8 cellular contexts compared by ENCODE assay signal in genomic region chr9:94867281-94867841, GRCh38.
A peak's percentile ranks its signal among the peaks of the same experiment; 100 is the strongest.
DNase-seq lines count a peak whose midpoint lies in the region; ATAC-seq, FAIRE-seq and TF ChIP-seq lines count a peak whose summit lies in the region.

No MANE protein-coding gene starts in this region.

- H3K4me3 Mint-ChIP-seq in activated CD4-positive, alpha-beta T cell treated with anti-CD3 and anti-CD28 coated beads, Interleukin-2, amount 10 ng/mL, durations not matched to agents 24 days and 14 days = no peak overlapping the region

- H3K4me1 ChIP-seq in liver (ENCODE audit: control insufficient read depth in 4 of 4, insufficient read depth in 4 of 4, low read length in 3 of 4) = peaks cover 0 to 20% (median 5%) of the 10 kb centered on the region in 4 donors

- intact Hi-C loops in activated CD4-positive, alpha-beta T cell treated with anti-CD3 and anti-CD28 coated beads, Interleukin-2, amount 10 ng/mL, durations not matched to agents 24 days and 14 days (cut with micrococcal nuclease) = no loop called here

- FAIRE-seq in bronchial epithelial cell (lab: Jason Lieb, UNC) = no peak

- peaks cover 47% of the 10 kb centered on the region for H3K4me1 Mint-ChIP-seq in activated CD4-positive, alpha-beta T cell treated with anti-CD3 and anti-CD28 coated beads, Interleukin-2, amount 10 ng/mL, durations not matched to agents 24 days and 14 days

- H3K9me3 ChIP-seq in liver (ENCODE audit: control insufficient read depth in 4 of 4, low read length in 3 of 4) = no peaks in the 10 kb centered on the region

- H3K36me3 Mint-ChIP-seq in activated CD4-positive, alpha-beta T cell treated with anti-CD3 and anti-CD28 coated beads, Interleukin-2, amount 10 ng/mL, durations not matched to agents 24 days and 14 days (ENCODE audit: low read depth) = peaks cover 2% of the 10 kb centered on the region

- H3K4me3 ChIP-seq in bronchial epithelial cell (ENCODE audit: low read depth, low read length) (no peak overlapping the region), liver (ENCODE audit: low read depth in 1 of 3, low read length in 3 of 3) (no peak overlapping the region)

- H3K36me3 ChIP-seq in bronchial epithelial cell (ENCODE audit: control insufficient read depth, insufficient read depth, low read length) = no peaks in the 10 kb centered on the region
- H3K36me3 ChIP-seq in liver (ENCODE audit: control insufficient read depth in 4 of 4, insufficient read depth in 3 of 4, low read depth in 1 of 4, low read length in 3 of 4) = no peaks in the 10 kb centered on the region

- DNase-seq in DMS153 treated with DMSO at 0.1 percent for 48 hours (lab: John Stamatoyannopoulos, UW; ENCODE audit: unreplicated experiment) (peak; percentile 43), DMS153 (lab: John Stamatoyannopoulos, UW) (no peak), bronchial epithelial cell (ENCODE audit: low read depth) (peak; percentile 86), ureter (ENCODE audit: low spot score) (peak; percentile 61)
- DNase-seq in activated CD4-positive, alpha-beta T cell treated with anti-CD3 and anti-CD28 coated beads, Interleukin-2, amount 10 ng/mL, durations not matched to agents 24 days and 14 days = no peak
- no peak for DNase-seq in effector CD8-positive, alpha-beta T cell (lab: John Stamatoyannopoulos, UW)

- no peak for ATAC-seq in HG03457 (IDR thresholded peaks at IDR 0.05; ENCODE audit: unreplicated experiment)

- TF ChIP-seq CTCF in bronchial epithelial cell (IDR thresholded peaks at IDR 0.05; ENCODE audit: insufficient read depth, low read length, severe bottlenecking) (no peak), liver (IDR thresholded peaks at IDR 0.05; ENCODE audit: low read depth, low read length, missing input control) (no peak)

- peak overlapping the region; percentile 57 to 84 for H3K9ac ChIP-seq in liver (ENCODE audit: low read depth in 1 of 2, low read length in 2 of 2)

- peaks cover 4% of the 10 kb centered on the region for H3K27me3 Mint-ChIP-seq in activated CD4-positive, alpha-beta T cell treated with anti-CD3 and anti-CD28 coated beads, Interleukin-2, amount 10 ng/mL, durations not matched to agents 24 days and 14 days

- H3K27ac Mint-ChIP-seq in activated CD4-positive, alpha-beta T cell treated with anti-CD3 and anti-CD28 coated beads, Interleukin-2, amount 10 ng/mL, durations not matched to agents 24 days and 14 days = no peak overlapping the region

- H3K27me3 ChIP-seq in bronchial epithelial cell (ENCODE audit: control insufficient read depth, insufficient read depth, low read length) (no peaks in the 10 kb centered on the region), liver (ENCODE audit: control insufficient read depth in 4 of 4, insufficient read depth in 4 of 4, low read length in 3 of 4) (no peaks in the 10 kb centered on the region)

- TF ChIP-seq RAD21 in liver (IDR thresholded peaks at IDR 0.05) = peak; percentile 60 to 75

- H3K27ac ChIP-seq in liver (ENCODE audit: low read depth in 1 of 2, low read length in 2 of 2) = peak overlapping the region; percentile 85 to 95

- H3K9me3 Mint-ChIP-seq in activated CD4-positive, alpha-beta T cell treated with anti-CD3 and anti-CD28 coated beads, Interleukin-2, amount 10 ng/mL, durations not matched to agents 24 days and 14 days = no peaks in the 10 kb centered on the region

- WGBS in liver = 11% methylated on average over 8 of the region's 8 CpGs

TF ChIP-seq in liver, 16 proteins besides CTCF, POLR2A, EP300 and RAD21:
- TF ChIP-seq RXRA (IDR thresholded peaks at IDR 0.05) (peak; percentile 96), FOXA1 (IDR thresholded peaks at IDR 0.05) (peak; percentile 68), HNF4G (IDR thresholded peaks at IDR 0.05) (no peak), FOXA2 (IDR thresholded peaks at IDR 0.05) (peak; percentile 71), GABPA (IDR thresholded peaks at IDR 0.05 in 1 of 2, conservative IDR thresholded peaks at IDR 0.05 in 1 of 2) (peak in 1 of 2 donors; percentile 16), EGR1 (IDR thresholded peaks at IDR 0.05; ENCODE audit: low read depth in 2 of 2) (peak in 1 of 2 donors; percentile 74), ZBTB33 (IDR thresholded peaks at IDR 0.05) (peak; percentile 57), NR2F2 (IDR thresholded peaks at IDR 0.05) (peak; percentile 57), YY1 (IDR thresholded peaks at IDR 0.05) (peak; percentile 69), SP1 (IDR thresholded peaks at IDR 0.05) (peak; percentile 91), HNF4A (conservative IDR thresholded peaks at IDR 0.05) (peak; percentile 70 to 75), TAF1 (conservative IDR thresholded peaks at IDR 0.05) (no peak), JUND (IDR thresholded peaks at IDR 0.05) (peak; percentile 47 to 77)
- TF ChIP-seq, protein P1, sequence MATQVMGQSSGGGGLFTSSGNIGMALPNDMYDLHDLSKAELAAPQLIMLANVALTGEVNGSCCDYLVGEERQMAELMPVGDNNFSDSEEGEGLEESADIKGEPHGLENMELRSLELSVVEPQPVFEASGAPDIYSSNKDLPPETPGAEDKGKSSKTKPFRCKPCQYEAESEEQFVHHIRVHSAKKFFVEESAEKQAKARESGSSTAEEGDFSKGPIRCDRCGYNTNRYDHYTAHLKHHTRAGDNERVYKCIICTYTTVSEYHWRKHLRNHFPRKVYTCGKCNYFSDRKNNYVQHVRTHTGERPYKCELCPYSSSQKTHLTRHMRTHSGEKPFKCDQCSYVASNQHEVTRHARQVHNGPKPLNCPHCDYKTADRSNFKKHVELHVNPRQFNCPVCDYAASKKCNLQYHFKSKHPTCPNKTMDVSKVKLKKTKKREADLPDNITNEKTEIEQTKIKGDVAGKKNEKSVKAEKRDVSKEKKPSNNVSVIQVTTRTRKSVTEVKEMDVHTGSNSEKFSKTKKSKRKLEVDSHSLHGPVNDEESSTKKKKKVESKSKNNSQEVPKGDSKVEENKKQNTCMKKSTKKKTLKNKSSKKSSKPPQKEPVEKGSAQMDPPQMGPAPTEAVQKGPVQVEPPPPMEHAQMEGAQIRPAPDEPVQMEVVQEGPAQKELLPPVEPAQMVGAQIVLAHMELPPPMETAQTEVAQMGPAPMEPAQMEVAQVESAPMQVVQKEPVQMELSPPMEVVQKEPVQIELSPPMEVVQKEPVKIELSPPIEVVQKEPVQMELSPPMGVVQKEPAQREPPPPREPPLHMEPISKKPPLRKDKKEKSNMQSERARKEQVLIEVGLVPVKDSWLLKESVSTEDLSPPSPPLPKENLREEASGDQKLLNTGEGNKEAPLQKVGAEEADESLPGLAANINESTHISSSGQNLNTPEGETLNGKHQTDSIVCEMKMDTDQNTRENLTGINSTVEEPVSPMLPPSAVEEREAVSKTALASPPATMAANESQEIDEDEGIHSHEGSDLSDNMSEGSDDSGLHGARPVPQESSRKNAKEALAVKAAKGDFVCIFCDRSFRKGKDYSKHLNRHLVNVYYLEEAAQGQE (IDR thresholded peaks at IDR 0.05) = peak; percentile 55
- TF ChIP-seq, protein P2, sequence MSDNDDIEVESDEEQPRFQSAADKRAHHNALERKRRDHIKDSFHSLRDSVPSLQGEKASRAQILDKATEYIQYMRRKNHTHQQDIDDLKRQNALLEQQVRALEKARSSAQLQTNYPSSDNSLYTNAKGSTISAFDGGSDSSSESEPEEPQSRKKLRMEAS (IDR thresholded peaks at IDR 0.05) = peak; percentile 87
- TF ChIP-seq, protein P3, sequence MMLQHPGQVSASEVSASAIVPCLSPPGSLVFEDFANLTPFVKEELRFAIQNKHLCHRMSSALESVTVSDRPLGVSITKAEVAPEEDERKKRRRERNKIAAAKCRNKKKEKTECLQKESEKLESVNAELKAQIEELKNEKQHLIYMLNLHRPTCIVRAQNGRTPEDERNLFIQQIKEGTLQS (IDR thresholded peaks at IDR 0.05) = peak; percentile 63

Comparison
In these comparisons a context has a peak if more than half of its experiments do, and no peak if none do; other contexts are left out.
1. DNase-seq: peak in DMS153 treated with DMSO at 0.1 percent for 48 hours (single experiment), bronchial epithelial cell (single experiment) and ureter (single experiment); none in DMS153 (single experiment), activated CD4-positive, alpha-beta T cell treated with anti-CD3 and anti-CD28 coated beads, Interleukin-2, amount 10 ng/mL, durations not matched to agents 24 days and 14 days (single experiment) and effector CD8-positive, alpha-beta T cell (single experiment).